Comparison of ENCODE assay signal across 10 cellular contexts in genomic region chr6:139577991-139578604, GRCh38.
DNase-seq lines count a peak whose midpoint lies in the region; ATAC-seq and TF ChIP-seq lines count a peak whose summit lies in the region.
"Had no signal": no experiment of that assay in that cellular context is flagged by ENCODE, and none has a peak within 500 bp of the region (broad histone marks: within the 10 kb centered on the region; RNA-seq: fewer than 3 reads in every experiment).

No MANE protein-coding gene starts in this region.

- no peaks in the 10 kb centered on the region for H3K9me3 ChIP-seq in MG63

- DNase-seq in AG10803 (ENCODE audit: low read depth) = peak; percentile 94
- DNase-seq in MG63 = peak; percentile 47
- peak; percentile 57 for DNase-seq in epithelial cell of prostate (ENCODE audit: low read depth, low spot score)
- DNase-seq in omental fat pad (ENCODE audit: low spot score) = no peak
- no peak for DNase-seq in GM20000 (ENCODE audit: low spot score)
- DNase-seq: T-helper 2 cell had no signal

- peak overlapping the region; percentile 79 for H3K27ac ChIP-seq in epithelial cell of prostate

- H3K4me3 ChIP-seq in AG10803 (ENCODE audit: low read length) (no peak overlapping the region), MG63 (no peak overlapping the region)

- no peaks in the 10 kb centered on the region; the same call in 1 of the 2 replicates for H3K36me3 ChIP-seq in MG63

- H3K27me3 ChIP-seq in MG63 = no peaks in the 10 kb centered on the region

- TF ChIP-seq CTCF in AG10803 (conservative IDR thresholded peaks at IDR 0.05; ENCODE audit: low read length) = no peak
- TF ChIP-seq CTCF in omental fat pad (IDR thresholded peaks at IDR 0.05) = no peak
- no peak for TF ChIP-seq CTCF in GM20000 (IDR thresholded peaks at IDR 0.05; ENCODE audit: extremely low read depth, missing control alignments)

- ATAC-seq in omental fat pad (ENCODE audit: low FRiP score) = peak; percentile 54
- ATAC-seq in HG02852 (IDR thresholded peaks at IDR 0.05; ENCODE audit: unreplicated experiment) = no peak
- ATAC-seq in HG03025 (IDR thresholded peaks at IDR 0.05; ENCODE audit: low FRiP score, unreplicated experiment) = no peak
- ATAC-seq in HG02798 (IDR thresholded peaks at IDR 0.05; ENCODE audit: poor library complexity, unreplicated experiment) = no peak
- ATAC-seq: activated T-helper 17 cell treated with anti-CD3 and anti-CD28 coated beads, Interleukin-2, amount 50 U/mL, for 72 hours had no signal

Comparison
In these comparisons a context has a peak if more than half of its experiments do, and no peak if none do; other contexts are left out.
1. DNase-seq: peak in AG10803 (single experiment), MG63 (single experiment) and epithelial cell of prostate (single experiment); none in omental fat pad (single experiment) and GM20000 (single experiment).